Comparison of ENCODE assay signal across 8 cellular contexts in genomic region chr22:37849089-37849751, GRCh38.
DNase-seq lines count a peak whose midpoint lies in the region; ATAC-seq and TF ChIP-seq lines count a peak whose summit lies in the region.

EIF3L (plus strand) TSS chr22:37849419; CDS start chr22:37849450, 31 bp downstream.

- peak; percentile 67 for ATAC-seq in GM19025 (IDR thresholded peaks at IDR 0.05; ENCODE audit: low read depth, unreplicated experiment)
- peak; percentile 70 for ATAC-seq in HG03432 (IDR thresholded peaks at IDR 0.05; ENCODE audit: unreplicated experiment)

- DNase-seq in AG09309 (ENCODE audit: low read depth): peak; percentile 46
- DNase-seq in NCI-H526 treated with DMSO at 0.1 percent for 48 hours (lab: John Stamatoyannopoulos, UW): peak; percentile 53
- DNase-seq in activated CD4-positive, alpha-beta T cell treated with anti-CD3 and anti-CD28 coated beads, Interleukin-2, amount 50 U/mL, for 1 hour: peak; percentile 84
- peak; percentile 84 for DNase-seq in dedifferentiated amniotic fluid mesenchymal stem cell (ENCODE audit: extremely low spot score)
- peak; percentile 96 for DNase-seq in left kidney (ENCODE audit: low read depth, low spot score)
- DNase-seq in stimulated activated CD4-positive, alpha-beta T cell treated with anti-CD3 and anti-CD28 coated beads, Interleukin-1b, Interleukin-23, amount 100 ng/mL, for 48 hours: peak; percentile 91

- no peak for TF ChIP-seq CTCF in AG09309 (IDR thresholded peaks at IDR 0.05; ENCODE audit: control insufficient read depth, insufficient read depth, low read depth, low read length, missing control alignments)

- peak within 1 kb of the TSS; percentile 70 for H3K4me3 ChIP-seq in AG09309 (ENCODE audit: control insufficient read depth, low read depth, low read length)

Comparison
In these comparisons a context has a peak if more than half of its experiments do, and no peak if none do; other contexts are left out.
1. Peak in every context shown above with its lines: DNase-seq, ATAC-seq and H3K4me3 ChIP-seq.
2. DNase-seq: peak in every context shown above with its lines; median percentile 96 in left kidney; 91 in stimulated activated CD4-positive, alpha-beta T cell treated with anti-CD3 and anti-CD28 coated beads, Interleukin-1b, Interleukin-23, amount 100 ng/mL, for 48 hours; 84 in activated CD4-positive, alpha-beta T cell treated with anti-CD3 and anti-CD28 coated beads, Interleukin-2, amount 50 U/mL, for 1 hour; 84 in dedifferentiated amniotic fluid mesenchymal stem cell; 53 in NCI-H526 treated with DMSO at 0.1 percent for 48 hours; 46 in AG09309.